ENCODE assay signal across 2 cellular contexts in the genomic region with DNA sequence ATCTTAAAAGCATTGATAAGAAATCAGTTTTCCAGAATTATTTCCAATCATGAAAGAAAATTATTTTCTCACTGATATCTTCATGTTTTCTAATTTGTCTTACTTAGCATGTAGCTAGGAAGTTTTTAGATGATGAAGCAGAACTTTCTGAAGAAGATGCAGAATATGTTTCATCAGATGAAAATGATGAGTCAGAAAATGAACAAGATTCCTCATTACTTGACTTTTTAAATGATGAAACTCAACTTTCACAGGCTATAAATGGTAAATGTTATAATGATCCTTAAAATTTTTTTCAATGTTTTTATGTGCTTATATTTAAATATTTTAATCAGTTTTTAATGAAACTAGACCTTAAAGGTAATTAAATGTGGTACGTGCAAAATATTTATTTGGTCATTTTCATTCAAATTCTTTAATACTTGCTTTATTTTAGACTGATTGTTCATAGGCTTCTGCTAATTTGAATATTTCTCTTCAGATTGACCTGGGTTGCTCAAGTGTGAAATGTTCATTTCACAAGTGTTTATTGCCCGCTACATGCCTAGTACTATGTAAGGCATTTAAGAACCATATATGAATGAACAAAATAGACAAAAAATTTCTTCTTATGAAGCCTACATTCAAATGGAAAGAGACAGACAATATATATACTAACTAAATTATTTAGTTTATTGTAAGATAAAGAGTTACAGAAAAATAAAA.
A peak's percentile ranks its signal among the peaks of the same experiment; 100 is the strongest.
TF ChIP-seq lines count a peak whose summit lies in the region.

No MANE protein-coding gene starts in this region.

TF ChIP-seq in HepG2, 621 proteins besides CTCF, POLR2A, EP300 and RAD21:
- TF ChIP-seq MAFK (conservative IDR thresholded peaks at IDR 0.05 in 1 of 2, IDR thresholded peaks at IDR 0.05 in 1 of 2; ENCODE audit: low read length in 2 of 2) (peak in 1 of 2 experiments; percentile 59; a peak in 2 of 4 replicates), MXD4 (CRISPR knock-in tag; IDR thresholded peaks at IDR 0.05) (no peak), MAFF (IDR thresholded peaks at IDR 0.05; ENCODE audit: low read depth, low read length) (peak; percentile 25; the same call in 1 of the 2 replicates)

TF ChIP-seq in GM23338, 12 proteins besides CTCF, POLR2A, EP300 and RAD21:
- TF ChIP-seq JUNB (IDR thresholded peaks at IDR 0.05; ENCODE audit: unreplicated experiment) (no peak), EZH2 (IDR thresholded peaks at IDR 0.05; ENCODE audit: low read depth, unreplicated experiment) (no peak), POLR2AphosphoS5 (IDR thresholded peaks at IDR 0.05; ENCODE audit: low read depth) (no peak), ZNF114 (CRISPR knock-in tag; IDR thresholded peaks at IDR 0.05) (no peak), EZH2phosphoT487 (IDR thresholded peaks at IDR 0.05; ENCODE audit: unreplicated experiment) (no peak), REST (IDR thresholded peaks at IDR 0.05; ENCODE audit: unreplicated experiment) (no peak), STAT1 (IDR thresholded peaks at IDR 0.05; ENCODE audit: unreplicated experiment) (no peak), CREB1 (CRISPR knock-in tag; IDR thresholded peaks at IDR 0.05; ENCODE audit: low read depth) (no peak), ZNF331 (CRISPR knock-in tag; IDR thresholded peaks at IDR 0.05; ENCODE audit: low read depth) (no peak)
- TF ChIP-seq, protein P1, sequence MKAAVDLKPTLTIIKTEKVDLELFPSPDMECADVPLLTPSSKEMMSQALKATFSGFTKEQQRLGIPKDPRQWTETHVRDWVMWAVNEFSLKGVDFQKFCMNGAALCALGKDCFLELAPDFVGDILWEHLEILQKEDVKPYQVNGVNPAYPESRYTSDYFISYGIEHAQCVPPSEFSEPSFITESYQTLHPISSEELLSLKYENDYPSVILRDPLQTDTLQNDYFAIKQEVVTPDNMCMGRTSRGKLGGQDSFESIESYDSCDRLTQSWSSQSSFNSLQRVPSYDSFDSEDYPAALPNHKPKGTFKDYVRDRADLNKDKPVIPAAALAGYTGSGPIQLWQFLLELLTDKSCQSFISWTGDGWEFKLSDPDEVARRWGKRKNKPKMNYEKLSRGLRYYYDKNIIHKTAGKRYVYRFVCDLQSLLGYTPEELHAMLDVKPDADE (IDR thresholded peaks at IDR 0.05), result no peak
- TF ChIP-seq, protein P2, sequence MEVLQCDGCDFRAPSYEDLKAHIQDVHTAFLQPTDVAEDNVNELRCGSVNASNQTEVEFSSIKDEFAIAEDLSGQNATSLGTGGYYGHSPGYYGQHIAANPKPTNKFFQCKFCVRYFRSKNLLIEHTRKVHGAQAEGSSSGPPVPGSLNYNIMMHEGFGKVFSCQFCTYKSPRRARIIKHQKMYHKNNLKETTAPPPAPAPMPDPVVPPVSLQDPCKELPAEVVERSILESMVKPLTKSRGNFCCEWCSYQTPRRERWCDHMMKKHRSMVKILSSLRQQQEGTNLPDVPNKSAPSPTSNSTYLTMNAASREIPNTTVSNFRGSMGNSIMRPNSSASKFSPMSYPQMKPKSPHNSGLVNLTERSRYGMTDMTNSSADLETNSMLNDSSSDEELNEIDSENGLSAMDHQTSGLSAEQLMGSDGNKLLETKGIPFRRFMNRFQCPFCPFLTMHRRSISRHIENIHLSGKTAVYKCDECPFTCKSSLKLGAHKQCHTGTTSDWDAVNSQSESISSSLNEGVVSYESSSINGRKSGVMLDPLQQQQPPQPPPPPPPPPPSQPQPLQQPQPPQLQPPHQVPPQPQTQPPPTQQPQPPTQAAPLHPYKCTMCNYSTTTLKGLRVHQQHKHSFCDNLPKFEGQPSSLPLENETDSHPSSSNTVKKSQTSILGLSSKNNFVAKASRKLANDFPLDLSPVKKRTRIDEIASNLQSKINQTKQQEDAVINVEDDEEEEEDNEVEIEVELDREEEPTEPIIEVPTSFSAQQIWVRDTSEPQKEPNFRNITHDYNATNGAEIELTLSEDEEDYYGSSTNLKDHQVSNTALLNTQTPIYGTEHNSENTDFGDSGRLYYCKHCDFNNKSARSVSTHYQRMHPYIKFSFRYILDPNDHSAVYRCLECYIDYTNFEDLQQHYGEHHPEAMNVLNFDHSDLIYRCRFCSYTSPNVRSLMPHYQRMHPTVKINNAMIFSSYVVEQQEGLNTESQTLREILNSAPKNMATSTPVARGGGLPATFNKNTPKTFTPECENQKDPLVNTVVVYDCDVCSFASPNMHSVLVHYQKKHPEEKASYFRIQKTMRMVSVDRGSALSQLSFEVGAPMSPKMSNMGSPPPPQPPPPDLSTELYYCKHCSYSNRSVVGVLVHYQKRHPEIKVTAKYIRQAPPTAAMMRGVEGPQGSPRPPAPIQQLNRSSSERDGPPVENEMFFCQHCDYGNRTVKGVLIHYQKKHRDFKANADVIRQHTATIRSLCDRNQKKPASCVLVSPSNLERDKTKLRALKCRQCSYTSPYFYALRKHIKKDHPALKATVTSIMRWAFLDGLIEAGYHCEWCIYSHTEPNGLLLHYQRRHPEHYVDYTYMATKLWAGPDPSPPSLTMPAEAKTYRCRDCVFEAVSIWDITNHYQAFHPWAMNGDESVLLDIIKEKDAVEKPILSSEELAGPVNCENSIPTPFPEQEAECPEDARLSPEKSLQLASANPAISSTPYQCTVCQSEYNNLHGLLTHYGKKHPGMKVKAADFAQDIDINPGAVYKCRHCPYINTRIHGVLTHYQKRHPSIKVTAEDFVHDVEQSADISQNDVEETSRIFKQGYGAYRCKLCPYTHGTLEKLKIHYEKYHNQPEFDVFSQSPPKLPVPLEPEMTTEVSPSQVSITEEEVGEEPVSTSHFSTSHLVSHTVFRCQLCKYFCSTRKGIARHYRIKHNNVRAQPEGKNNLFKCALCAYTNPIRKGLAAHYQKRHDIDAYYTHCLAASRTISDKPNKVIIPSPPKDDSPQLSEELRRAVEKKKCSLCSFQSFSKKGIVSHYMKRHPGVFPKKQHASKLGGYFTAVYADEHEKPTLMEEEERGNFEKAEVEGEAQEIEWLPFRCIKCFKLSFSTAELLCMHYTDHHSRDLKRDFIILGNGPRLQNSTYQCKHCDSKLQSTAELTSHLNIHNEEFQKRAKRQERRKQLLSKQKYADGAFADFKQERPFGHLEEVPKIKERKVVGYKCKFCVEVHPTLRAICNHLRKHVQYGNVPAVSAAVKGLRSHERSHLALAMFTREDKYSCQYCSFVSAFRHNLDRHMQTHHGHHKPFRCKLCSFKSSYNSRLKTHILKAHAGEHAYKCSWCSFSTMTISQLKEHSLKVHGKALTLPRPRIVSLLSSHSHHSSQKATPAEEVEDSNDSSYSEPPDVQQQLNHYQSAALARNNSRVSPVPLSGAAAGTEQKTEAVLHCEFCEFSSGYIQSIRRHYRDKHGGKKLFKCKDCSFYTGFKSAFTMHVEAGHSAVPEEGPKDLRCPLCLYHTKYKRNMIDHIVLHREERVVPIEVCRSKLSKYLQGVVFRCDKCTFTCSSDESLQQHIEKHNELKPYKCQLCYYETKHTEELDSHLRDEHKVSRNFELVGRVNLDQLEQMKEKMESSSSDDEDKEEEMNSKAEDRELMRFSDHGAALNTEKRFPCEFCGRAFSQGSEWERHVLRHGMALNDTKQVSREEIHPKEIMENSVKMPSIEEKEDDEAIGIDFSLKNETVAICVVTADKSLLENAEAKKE (CRISPR knock-in tag; IDR thresholded peaks at IDR 0.05), result no peak
TF ChIP-seq in GM23338: peak in this region for 0.
